ENCODE assay signal across 20 cellular contexts in genomic region chr5:23089316-23089715, GRCh38.
"Had no signal": no experiment of that assay in that cellular context is flagged by ENCODE, and none has a peak within 500 bp of the region (broad histone marks: within the 10 kb centered on the region; RNA-seq: fewer than 3 reads in every experiment).

No MANE protein-coding gene starts in this region.

- FAIRE-seq: frontal cortex, pancreas had no signal

- H3K9me3 ChIP-seq: neutrophil, pancreas, sigmoid colon, thyroid gland had no signal

- H3K27ac ChIP-seq: brain microvascular endothelial cell, neutrophil, pancreas, sigmoid colon, thyroid gland had no signal

- H3K27me3 ChIP-seq: brain microvascular endothelial cell, neutrophil, pancreas, sigmoid colon, thyroid gland had no signal

- DNase-seq: activated CD4-positive, alpha-beta T cell treated with anti-CD3 and anti-CD28 coated beads, Interleukin-2, amount 50 U/mL, for 1 hour; activated CD4-positive, CD25-positive, alpha-beta regulatory T cell treated with anti-CD3 and anti-CD28 coated beads, Interleukin-2, amount 50 U/mL, for 72 hours; activated CD8-positive, alpha-beta memory T cell treated with anti-CD3 and anti-CD28 coated beads, Interleukin-2, amount 50 U/mL, for 4 hours; activated naive CD4-positive, alpha-beta T cell treated with anti-CD3 and anti-CD28 coated beads for 36 hours; activated naive CD8-positive, alpha-beta T cell treated with anti-CD3 and anti-CD28 coated beads, Interleukin-2, amount 50 U/mL, for 24 hours; activated T-cell treated with anti-CD3 and anti-CD28 coated beads, Interleukin-2, amount 50 U/mL, for 4 hours; brain microvascular endothelial cell; central memory CD4-positive, alpha-beta T cell; cortex of kidney; effector CD4-positive, alpha-beta T cell; hypothalamus; islet precursor cell; pancreas; sigmoid colon; stimulated activated CD4-positive, alpha-beta T cell treated with anti-CD3 and anti-CD28 coated beads, Interleukin-4, amount 100 ng/mL, for 4 hours; stimulated activated naive B cell treated with anti-CD40 and anti-IgM and Interleukin-4, amounts not matched to agents 10 μg/mL and 1 μg/mL and 100 μg/mL, for 72 hours; thyroid gland had no signal

- H3K4me3 ChIP-seq: pancreas, sigmoid colon, thyroid gland had no signal

- H3K4me1 ChIP-seq: pancreas, sigmoid colon, thyroid gland had no signal

- ATAC-seq: activated naive CD8-positive, alpha-beta T cell treated with anti-CD3 and anti-CD28 coated beads, Interleukin-2, amount 50 U/mL, for 24 hours; activated T-cell treated with anti-CD3 and anti-CD28 coated beads, Interleukin-2, amount 50 U/mL, for 4 hours; natural killer cell treated with Interleukin-12 subunit alpha and Interleukin-12 subunit beta and Interleukin-15 and Interleukin-18, amount 100 ng/mL, for 72 hours; pancreas; stimulated activated naive B cell treated with anti-CD40 and anti-IgM and Interleukin-4, amounts not matched to agents 10 μg/mL and 1 μg/mL and 100 μg/mL, for 72 hours had no signal

- H3K36me3 ChIP-seq: brain microvascular endothelial cell, neutrophil, pancreas, sigmoid colon, thyroid gland had no signal
